ENCODE assay signal across 9 cellular contexts in genomic region chr12:40117818-40118217, GRCh38.
DNase-seq lines count a peak whose midpoint lies in the region; ATAC-seq, FAIRE-seq and TF ChIP-seq lines count a peak whose summit lies in the region.
"Had no signal": no experiment of that assay in that cellular context is flagged by ENCODE, and none has a peak within 500 bp of the region (broad histone marks: within the 10 kb centered on the region; RNA-seq: fewer than 3 reads in every experiment).

No MANE protein-coding gene starts in this region.

- ATAC-seq in GM19324 (IDR thresholded peaks at IDR 0.05; ENCODE audit: low FRiP score, unreplicated experiment) (peak; percentile 52), HG02759 (IDR thresholded peaks at IDR 0.05; ENCODE audit: unreplicated experiment) (peak; percentile 93), HG03460 (IDR thresholded peaks at IDR 0.05; ENCODE audit: unreplicated experiment) (peak; percentile 88)

- TF ChIP-seq CTCF in GM13977 (IDR thresholded peaks at IDR 0.05; ENCODE audit: extremely low read depth, insufficient read depth, missing control alignments) (no peak), D721Med (IDR thresholded peaks at IDR 0.05; ENCODE audit: insufficient read depth, missing control alignments) (no peak)

- FAIRE-seq in D721Med (lab: Jason Lieb, UNC), result no peak

- in situ Hi-C loops in GM13977 (cut with MboI; ENCODE audit: low pct_unique_long_range_greater_than_20kb, low sequenced_read_pairs, unreplicated experiment), result loop anchor here (25.0 kb wide), 3 partner anchors 106 to 506 kb away; partner anchors contain the start of gene ABCD2

- DNase-seq in GM13977 (ENCODE audit: low spot score) (peak; percentile 37), NCI-H1694 (lab: John Stamatoyannopoulos, UW) (no peak), D721Med (ENCODE audit: insufficient read length, low spot score) (no peak), NCI-H1694 treated with DMSO at 0.1 percent for 48 hours (lab: John Stamatoyannopoulos, UW) (no peak)
- no peak for DNase-seq in stimulated activated CD4-positive, alpha-beta T cell treated with anti-CD3 and anti-CD28 coated beads, Interleukin-4, amount 100 ng/mL, for 24 hours
- DNase-seq: adrenal gland had no signal
